23 cellular contexts compared by ENCODE assay signal in the genomic region with DNA sequence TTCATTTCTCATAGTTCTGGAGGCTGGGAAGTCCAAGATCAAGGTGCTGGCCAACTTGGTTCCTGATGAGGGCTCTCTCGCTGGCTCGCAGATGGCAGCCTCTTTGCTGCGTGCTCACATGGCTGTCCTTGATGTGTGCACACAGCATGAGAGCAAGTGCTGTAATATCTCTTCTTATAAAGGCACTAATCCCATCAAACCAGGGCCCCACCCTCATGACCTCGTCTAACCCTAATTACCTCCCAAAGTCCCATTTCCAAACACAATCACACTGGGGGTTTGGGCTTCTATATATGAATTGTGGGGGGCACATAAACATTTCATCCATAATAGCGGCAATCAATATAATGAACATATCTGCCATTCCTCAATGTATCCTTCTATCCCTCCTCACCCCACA.
"Had no signal": no experiment of that assay in that cellular context is flagged by ENCODE, and none has a peak within 500 bp of the region (broad histone marks: within the 10 kb centered on the region; RNA-seq: fewer than 3 reads in every experiment).

No MANE protein-coding gene starts in this region.

- H3K4me3 ChIP-seq: K562 had no signal

- H3K9me3 Mint-ChIP-seq: activated CD4-positive, alpha-beta T cell treated with anti-CD3 and anti-CD28 coated beads, Interleukin-2, amount 10 ng/mL, durations not matched to agents 24 days and 14 days; T-helper 1 cell treated with Interleukin-12 subunit alpha and Interleukin-12 subunit beta and Interleukin-4 antibody, amounts not matched to agents 30 μg/mL and 1 μg/mL, for 36 hours had no signal

- H3K4me3 Mint-ChIP-seq: activated B cell treated with CpG ODN at 0.5 μM for 24 hours; activated CD4-positive, alpha-beta T cell treated with anti-CD3 and anti-CD28 coated beads, Interleukin-2, amount 10 ng/mL, durations not matched to agents 24 days and 14 days; activated naive CD4-positive, alpha-beta T cell treated with anti-CD3 and anti-CD28 coated beads for 36 hours; activated naive CD8-positive, alpha-beta T cell; activated T-cell treated with anti-CD3 and anti-CD28 coated beads, Interleukin-2, amount 50 U/mL, for 72 hours; brain; T-helper 1 cell treated with Interleukin-12 subunit alpha and Interleukin-12 subunit beta and Interleukin-4 antibody, amounts not matched to agents 30 μg/mL and 1 μg/mL, for 36 hours had no signal

- H3K27me3 Mint-ChIP-seq: activated B cell treated with CpG ODN at 0.5 μM for 24 hours; activated CD4-positive, alpha-beta T cell treated with anti-CD3 and anti-CD28 coated beads, Interleukin-2, amount 10 ng/mL, durations not matched to agents 24 days and 14 days; brain had no signal

- H3K27ac Mint-ChIP-seq: activated B cell treated with CpG ODN at 0.5 μM for 24 hours; activated CD4-positive, alpha-beta T cell treated with anti-CD3 and anti-CD28 coated beads, Interleukin-2, amount 10 ng/mL, durations not matched to agents 24 days and 14 days; activated naive CD4-positive, alpha-beta T cell treated with anti-CD3 and anti-CD28 coated beads for 36 hours; activated naive CD8-positive, alpha-beta T cell; activated T-cell treated with anti-CD3 and anti-CD28 coated beads, Interleukin-2, amount 50 U/mL, for 72 hours; brain; T-helper 1 cell treated with Interleukin-12 subunit alpha and Interleukin-12 subunit beta and Interleukin-4 antibody, amounts not matched to agents 30 μg/mL and 1 μg/mL, for 36 hours had no signal

- FAIRE-seq: astrocyte, K562 had no signal

- H3K36me3 Mint-ChIP-seq: activated naive CD8-positive, alpha-beta T cell had no signal

- DNase-seq: activated B cell treated with CpG ODN at 0.5 μM for 24 hours; activated CD4-positive, alpha-beta T cell treated with anti-CD3 and anti-CD28 coated beads for 1 hour; activated CD4-positive, alpha-beta T cell treated with anti-CD3 and anti-CD28 coated beads, Interleukin-2, amount 10 ng/mL, durations not matched to agents 24 days and 14 days; activated CD4-positive, alpha-beta T cell treated with anti-CD3 and anti-CD28 coated beads, Interleukin-2, amount 50 U/mL, for 48 hours; activated gamma-delta T cell; activated naive CD4-positive, alpha-beta T cell treated with anti-CD3 and anti-CD28 coated beads for 36 hours; activated T-cell treated with anti-CD3 and anti-CD28 coated beads, Interleukin-2, amount 50 U/mL, for 72 hours; amygdala; Karpas-422; MM.1S; NCI-H1105; NCI-H1436; NCI-H1694 treated with DMSO at 0.1 percent for 48 hours; NCI-H2029 treated with DMSO at 0.1 percent for 48 hours; NCI-H345; NCI-H510A treated with DMSO at 0.1 percent for 48 hours; SHP77 treated with DMSO at 0.1 percent for 48 hours; T-helper 9 cell had no signal

- H3K4me1 Mint-ChIP-seq: activated B cell treated with CpG ODN at 0.5 μM for 24 hours; activated CD4-positive, alpha-beta T cell treated with anti-CD3 and anti-CD28 coated beads, Interleukin-2, amount 10 ng/mL, durations not matched to agents 24 days and 14 days; brain had no signal

- ATAC-seq: activated T-cell treated with anti-CD3 and anti-CD28 coated beads, Interleukin-2, amount 50 U/mL, for 72 hours; K562 had no signal
